ENCODE assay signal across 14 cellular contexts in genomic region chr18:6249110-6249680, GRCh38.
A peak's percentile ranks its signal among the peaks of the same experiment; 100 is the strongest.
DNase-seq lines count a peak whose midpoint lies in the region; ATAC-seq, FAIRE-seq and TF ChIP-seq lines count a peak whose summit lies in the region.
"Had no signal": no experiment of that assay in that cellular context is flagged by ENCODE, and none has a peak within 500 bp of the region (broad histone marks: within the 10 kb centered on the region; RNA-seq: fewer than 3 reads in every experiment).

No MANE protein-coding gene starts in this region.

- ATAC-seq in GM19467 (IDR thresholded peaks at IDR 0.05; ENCODE audit: unreplicated experiment) (peak; percentile 86), HG02943 (IDR thresholded peaks at IDR 0.05; ENCODE audit: low read depth, unreplicated experiment) (peak; percentile 90)

- peaks cover 22% of the 10 kb centered on the region for H3K4me1 ChIP-seq in MM.1S (ENCODE audit: low read length)
- H3K4me1 ChIP-seq: esophagus squamous epithelium, stomach had no signal

- no peaks in the 10 kb centered on the region for H3K27me3 Mint-ChIP-seq in mesothelial cell of epicardium (ENCODE audit: low read depth)
- H3K27me3 Mint-ChIP-seq in activated CD4-positive, alpha-beta memory T cell treated with anti-CD3 and anti-CD28 coated beads, Interleukin-2, amount 10 ng/mL, durations not matched to agents 7 days and 5 days = no peaks in the 10 kb centered on the region
- H3K27me3 Mint-ChIP-seq: B cell; central memory CD8-positive, alpha-beta T cell had no signal

- TF ChIP-seq CTCF in MM.1S (IDR thresholded peaks at IDR 0.05; ENCODE audit: low read length) (no peak), mesothelial cell of epicardium (IDR thresholded peaks at IDR 0.05; ENCODE audit: unreplicated experiment) (no peak)

- H3K79me2 ChIP-seq in MM.1S (ENCODE audit: low read length) = 0 out of 2 replicates have a peak, but pooled peaks cover 3% of the 10 kb centered on the region

- no peaks in the 10 kb centered on the region for H3F3A ChIP-seq in MM.1S (ENCODE audit: insufficient read depth, low read length)

- peak overlapping the region; percentile 27; the same call in 1 of the 2 replicates for H3K27ac ChIP-seq in MM.1S (ENCODE audit: low read length)
- H3K27ac ChIP-seq: esophagus squamous epithelium, stomach had no signal

- no peaks in the 10 kb centered on the region for H3K36me3 Mint-ChIP-seq in mesothelial cell of epicardium
- no peaks in the 10 kb centered on the region for H3K36me3 Mint-ChIP-seq in activated CD4-positive, alpha-beta memory T cell treated with anti-CD3 and anti-CD28 coated beads, Interleukin-2, amount 10 ng/mL, durations not matched to agents 7 days and 5 days (ENCODE audit: low read depth)

- H3K9me3 Mint-ChIP-seq in mesothelial cell of epicardium = peaks cover 5% of the 10 kb centered on the region
- peaks cover 11% of the 10 kb centered on the region for H3K9me3 Mint-ChIP-seq in activated CD4-positive, alpha-beta memory T cell treated with anti-CD3 and anti-CD28 coated beads, Interleukin-2, amount 10 ng/mL, durations not matched to agents 7 days and 5 days

- no peak overlapping the region for H2AFZ ChIP-seq in MM.1S (ENCODE audit: low read length)

- H3K4me3 Mint-ChIP-seq in mesothelial cell of epicardium = no peak overlapping the region
- H3K4me3 Mint-ChIP-seq in activated CD4-positive, alpha-beta memory T cell treated with anti-CD3 and anti-CD28 coated beads, Interleukin-2, amount 10 ng/mL, durations not matched to agents 7 days and 5 days = no peak overlapping the region
- H3K4me3 Mint-ChIP-seq: B cell; central memory CD8-positive, alpha-beta T cell had no signal

- H3K4me3 ChIP-seq in MM.1S (ENCODE audit: low read length) = no peak overlapping the region
- H3K4me3 ChIP-seq: esophagus squamous epithelium, stomach had no signal

- H4K20me1 ChIP-seq in MM.1S (ENCODE audit: insufficient read depth, low read length) = no peaks in the 10 kb centered on the region

- no peak for DNase-seq in GM18507 (ENCODE audit: extremely low spot score, insufficient read length, low read depth)
- peak; percentile 88 for DNase-seq in MM.1S
- no peak for DNase-seq in activated CD4-positive, alpha-beta T cell treated with anti-CD3 and anti-CD28 coated beads, Interleukin-2, amount 50 U/mL, for 4 hours
- no peak for DNase-seq in NAMALWA (ENCODE audit: low spot score)
- DNase-seq in mesothelial cell of epicardium (ENCODE audit: low spot score in 2 of 2, unreplicated experiment in 2 of 2) = no peak
- no peak for DNase-seq in activated CD4-positive, alpha-beta memory T cell treated with anti-CD3 and anti-CD28 coated beads, Interleukin-2, amount 10 ng/mL, durations not matched to agents 7 days and 5 days
- DNase-seq: esophagus squamous epithelium, stomach had no signal

- POLR2A ChIA-PET in activated CD4-positive, alpha-beta memory T cell treated with anti-CD3 and anti-CD28 coated beads, Interleukin-2, amount 10 ng/mL, durations not matched to agents 7 days and 5 days (lab: Charles Lee) = no interaction called here

- FAIRE-seq in GM18507 (lab: Jason Lieb, UNC) = peak; percentile 63
- FAIRE-seq: HTR-8/SVneo, keratinocyte had no signal

- H3K9me3 ChIP-seq in MM.1S (replicated peaks; ENCODE audit: insufficient read depth, low read length) = no peaks in the 10 kb centered on the region
- H3K9me3 ChIP-seq: esophagus squamous epithelium, stomach had no signal

- no peak overlapping the region for H3K27ac Mint-ChIP-seq in mesothelial cell of epicardium
- no peak overlapping the region for H3K27ac Mint-ChIP-seq in activated CD4-positive, alpha-beta memory T cell treated with anti-CD3 and anti-CD28 coated beads, Interleukin-2, amount 10 ng/mL, durations not matched to agents 7 days and 5 days
- H3K27ac Mint-ChIP-seq: B cell had no signal

- peak overlapping the region; percentile 50 for H3K4me2 ChIP-seq in MM.1S (ENCODE audit: low read depth, low read length)

- H3K27me3 ChIP-seq in MM.1S (replicated peaks; ENCODE audit: insufficient read depth, low read length) = no peaks in the 10 kb centered on the region
- H3K27me3 ChIP-seq: esophagus squamous epithelium, stomach had no signal

- H3K36me3 ChIP-seq in MM.1S (replicated peaks; ENCODE audit: insufficient read depth, low read length) = no peaks in the 10 kb centered on the region
- H3K36me3 ChIP-seq: esophagus squamous epithelium, stomach had no signal

- CTCF ChIA-PET in activated CD4-positive, alpha-beta memory T cell treated with anti-CD3 and anti-CD28 coated beads, Interleukin-2, amount 10 ng/mL, durations not matched to agents 7 days and 5 days (lab: Charles Lee) = no interaction called here

- H3K9ac ChIP-seq in MM.1S (ENCODE audit: low read length) = no peak overlapping the region

- H3K9me2 ChIP-seq in MM.1S (replicated peaks; ENCODE audit: insufficient read depth, low read length) = no peaks in the 10 kb centered on the region

- H3K4me1 Mint-ChIP-seq in mesothelial cell of epicardium = peaks cover 4% of the 10 kb centered on the region
- H3K4me1 Mint-ChIP-seq in activated CD4-positive, alpha-beta memory T cell treated with anti-CD3 and anti-CD28 coated beads, Interleukin-2, amount 10 ng/mL, durations not matched to agents 7 days and 5 days = no peaks in the 10 kb centered on the region
- H3K4me1 Mint-ChIP-seq: central memory CD8-positive, alpha-beta T cell had no signal
